ENCODE assay signal across 8 cellular contexts in genomic region chrX:24506082-24506481, GRCh38. TPM values are rescaled to one million over a fixed set of nuclear protein-coding genes. Genes with fewer than 3 reads are reported as not detected.
DNase-seq lines count a peak whose midpoint lies in the region; ATAC-seq lines count a peak whose summit lies in the region.

No MANE protein-coding gene starts in this region.

- ATAC-seq in HG03460 (IDR thresholded peaks at IDR 0.05; ENCODE audit: unreplicated experiment) (peak; percentile 77), left ventricle myocardium superior (no peak)

- intact Hi-C loops in left ventricle myocardium superior (cut with micrococcal nuclease): no loop called here

- DNase-seq in stimulated activated naive CD4-positive, alpha-beta T cell treated with Interleukin-2 at 50 U/mL for 16 hours (lab: John Stamatoyannopoulos, UW): peak; percentile 10
- DNase-seq in stimulated activated naive CD4-positive, alpha-beta T cell (lab: John Stamatoyannopoulos, UW): no peak
- DNase-seq in amniotic stem cell (lab: John Stamatoyannopoulos, UW): peak; percentile 2
- DNase-seq in NCI-H187 treated with DMSO at 0.1 percent for 48 hours (lab: John Stamatoyannopoulos, UW): no peak
- DNase-seq in NCI-H82 treated with DMSO at 0.1 percent for 48 hours (lab: John Stamatoyannopoulos, UW; ENCODE audit: unreplicated experiment): no peak
- no peak for DNase-seq in SHP77 (lab: John Stamatoyannopoulos, UW)
- no peak for DNase-seq in left ventricle myocardium superior

RNA-seq across cellular contexts. Expression of gene PDK3, which starts 41.0 kb away (rescaled TPM):
- total RNA-seq in left ventricle myocardium superior: 7.9 TPM

Comparison
In these comparisons a context has a peak if more than half of its experiments do, and no peak if none do; other contexts are left out.
1. DNase-seq: peak in stimulated activated naive CD4-positive, alpha-beta T cell treated with Interleukin-2 at 50 U/mL for 16 hours (single experiment) and amniotic stem cell (single experiment); none in stimulated activated naive CD4-positive, alpha-beta T cell (0 of 6), NCI-H187 treated with DMSO at 0.1 percent for 48 hours (single experiment), NCI-H82 treated with DMSO at 0.1 percent for 48 hours (single experiment), SHP77 (0 of 2) and left ventricle myocardium superior (single experiment).